ENCODE assay signal across 8 cellular contexts in genomic region chr7:65006094-65006992, GRCh38. TPM values are rescaled to one million over a fixed set of nuclear protein-coding genes. Genes with fewer than 3 reads are reported as not detected.
DNase-seq lines count a peak whose midpoint lies in the region; ATAC-seq and TF ChIP-seq lines count a peak whose summit lies in the region.

Gene ERV3-1, minus strand, starts transcription at chr7:65006687. Its CDS starts 13,661 bp downstream, at chr7:64993026.

- H3K27me3 Mint-ChIP-seq in activated T-helper 17 cell treated with anti-CD3 and anti-CD28 coated beads, Interleukin-2, amount 50 U/mL, for 72 hours = no peaks in the 10 kb centered on the region
- no peaks in the 10 kb centered on the region for H3K27me3 Mint-ChIP-seq in naive thymus-derived CD8-positive, alpha-beta T cell

- H3K9me3 ChIP-seq in KOPT-K1 (ENCODE audit: insufficient read depth, low read length, poor library complexity, severe bottlenecking) = peaks cover 38% of the 10 kb centered on the region

- DNase-seq in DMS79 treated with DMSO at 0.1 percent for 48 hours (lab: John Stamatoyannopoulos, UW) (peak; percentile 97), RPMI7951 (ENCODE audit: low read depth) (peak; percentile 96), fibroblast of mammary gland (ENCODE audit: low read depth) (peak; percentile 92)
- DNase-seq in naive thymus-derived CD8-positive, alpha-beta T cell = peak; percentile 76 to 98 (median 93)
- peak; percentile 85 to 94 (median 92) for DNase-seq in stimulated activated naive CD4-positive, alpha-beta T cell (lab: John Stamatoyannopoulos, UW)

- peaks cover 18% of the 10 kb centered on the region for H3K4me1 Mint-ChIP-seq in activated T-helper 17 cell treated with anti-CD3 and anti-CD28 coated beads, Interleukin-2, amount 50 U/mL, for 72 hours
- H3K4me1 Mint-ChIP-seq in naive thymus-derived CD8-positive, alpha-beta T cell = peaks cover 8 to 55% (median 35%) of the 10 kb centered on the region in 4 donors

- ATAC-seq in GM21786 (IDR thresholded peaks at IDR 0.05; ENCODE audit: unreplicated experiment) = peak; percentile 100
- peak; percentile 100 for ATAC-seq in activated T-helper 17 cell treated with anti-CD3 and anti-CD28 coated beads, Interleukin-2, amount 50 U/mL, for 72 hours (replicated peaks)
- ATAC-seq in naive thymus-derived CD8-positive, alpha-beta T cell = peak; percentile 98 to 99

- peaks cover 45% of the 10 kb centered on the region for H3K36me3 Mint-ChIP-seq in activated T-helper 17 cell treated with anti-CD3 and anti-CD28 coated beads, Interleukin-2, amount 50 U/mL, for 72 hours (ENCODE audit: low read depth)
- H3K36me3 Mint-ChIP-seq in naive thymus-derived CD8-positive, alpha-beta T cell = peaks cover 30 to 37% (median 33%) of the 10 kb centered on the region in 3 donors

- peaks cover under 1% of the 10 kb centered on the region for H3K9me3 Mint-ChIP-seq in activated T-helper 17 cell treated with anti-CD3 and anti-CD28 coated beads, Interleukin-2, amount 50 U/mL, for 72 hours
- H3K9me3 Mint-ChIP-seq in naive thymus-derived CD8-positive, alpha-beta T cell = peaks cover 0 to 32% (median 11%) of the 10 kb centered on the region in 9 donors

- peaks cover 38% of the 10 kb centered on the region for H3K36me3 ChIP-seq in KOPT-K1 (ENCODE audit: insufficient read depth, low read length)

- H3K27ac Mint-ChIP-seq in activated T-helper 17 cell treated with anti-CD3 and anti-CD28 coated beads, Interleukin-2, amount 50 U/mL, for 72 hours = peak within 1 kb of the TSS; percentile 96
- peak within 1 kb of the TSS; percentile 91 to 98 (median 96) for H3K27ac Mint-ChIP-seq in naive thymus-derived CD8-positive, alpha-beta T cell

- POLR2A ChIA-PET in naive thymus-derived CD8-positive, alpha-beta T cell (lab: Charles Lee) = interaction anchor here (0.5 to 2.5 kb wide), 16 partner anchors 12 to 1108 kb away, joined by 3 to 45 read pairs (median 5); partner anchors contain the start of genes CRCP, ZNF107, ZNF138 and ZNF273

- peak within 1 kb of the TSS; percentile 82 for H3K4me3 ChIP-seq in fibroblast of mammary gland (ENCODE audit: control insufficient read depth, low read depth, low read length)

- peak within 1 kb of the TSS; percentile 80 for H3K27ac ChIP-seq in KOPT-K1 (ENCODE audit: low read depth, low read length, poor library complexity, severe bottlenecking)

- H3K4me3 Mint-ChIP-seq in activated T-helper 17 cell treated with anti-CD3 and anti-CD28 coated beads, Interleukin-2, amount 50 U/mL, for 72 hours = peak within 1 kb of the TSS; percentile 93
- peak within 1 kb of the TSS; percentile 91 to 98 (median 94) for H3K4me3 Mint-ChIP-seq in naive thymus-derived CD8-positive, alpha-beta T cell

- TF ChIP-seq CTCF in fibroblast of mammary gland (conservative IDR thresholded peaks at IDR 0.05; ENCODE audit: control insufficient read depth, insufficient read depth, low read depth, low read length) = no peak

RNA-seq across cellular contexts. Expression of gene ERV3-1, which starts in this region (rescaled TPM):
- 5.1 and 6.8 TPM in 2 replicates for total RNA-seq in RPMI7951 (2014; rRNA removed; shearing (Covaris generic))
- total RNA-seq in activated T-helper 17 cell treated with anti-CD3 and anti-CD28 coated beads, Interleukin-2, amount 50 U/mL, for 72 hours = 10 to 100 TPM in 1 of 2 donors, 1 to 10 TPM in 1; 6.1 to 13.7 TPM
- total RNA-seq in naive thymus-derived CD8-positive, alpha-beta T cell = 10 to 100 TPM; 23.2 to 23.9 TPM
- 1 to 10 TPM; 6.4 to 6.7 (median 6.4) TPM for polyA plus RNA-seq in naive thymus-derived CD8-positive, alpha-beta T cell

Comparison
In these comparisons a context has a peak if more than half of its experiments do, and no peak if none do; other contexts are left out.
1. Peak in every context shown above with its lines: DNase-seq, ATAC-seq, H3K4me3 ChIP-seq and H3K27ac ChIP-seq.